8 cellular contexts compared by ENCODE assay signal in the genomic region with DNA sequence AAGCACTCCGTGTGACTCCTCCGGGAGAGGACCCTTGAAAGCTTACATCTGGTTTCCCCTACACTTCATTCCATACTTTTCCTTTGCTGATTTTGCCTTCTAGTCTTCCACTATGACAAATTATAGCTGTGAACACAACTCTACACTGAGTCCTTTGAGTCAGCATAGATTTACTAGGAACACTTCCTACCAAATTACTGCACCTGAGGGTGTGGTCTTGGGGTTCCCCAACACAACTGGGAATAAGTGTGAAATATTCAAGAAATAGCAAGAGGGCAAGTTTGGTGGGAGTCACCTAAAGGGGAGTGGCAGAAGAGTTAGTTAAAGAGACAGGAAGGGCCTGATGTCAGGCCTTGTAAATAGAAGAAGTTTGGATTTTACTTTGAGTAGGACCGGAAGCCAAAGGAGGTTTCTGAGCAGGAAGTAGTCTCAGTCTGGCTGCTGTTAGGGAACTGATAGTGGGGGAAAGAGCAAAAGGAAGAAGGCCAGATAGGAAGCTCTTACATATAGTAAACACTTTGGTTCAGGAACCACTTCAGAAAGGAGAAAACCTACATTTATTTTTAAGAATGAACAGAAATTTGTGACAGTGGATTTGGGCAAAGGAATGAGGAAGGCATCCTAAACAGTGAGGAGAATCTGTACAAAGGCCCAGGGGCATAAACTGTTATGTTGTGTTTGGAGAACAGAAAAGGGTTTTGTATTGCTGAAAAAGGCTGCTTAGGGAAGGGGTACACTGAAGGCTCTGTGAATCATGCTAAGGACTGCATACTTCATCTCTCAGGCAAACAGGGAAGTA.
DNase-seq lines count a peak whose midpoint lies in the region; ATAC-seq lines count a peak whose summit lies in the region.

No MANE protein-coding gene starts in this region.

- H3K36me3 Mint-ChIP-seq in stimulated activated naive B cell treated with anti-CD40 and anti-IgM and Interleukin-4, amounts not matched to agents 10 μg/mL and 1 μg/mL and 100 μg/mL, for 72 hours: peaks cover 42 to 68% of the 10 kb centered on the region in 2 donors

- ATAC-seq in GM18519 (IDR thresholded peaks at IDR 0.05; ENCODE audit: low FRiP score, unreplicated experiment): peak; percentile 58
- peak; percentile 78 for ATAC-seq in HG02870 (IDR thresholded peaks at IDR 0.05; ENCODE audit: unreplicated experiment)
- ATAC-seq in stimulated activated naive B cell treated with anti-CD40 and anti-IgM and Interleukin-4, amounts not matched to agents 10 μg/mL and 1 μg/mL and 100 μg/mL, for 72 hours (replicated peaks): peak; percentile 96 to 98

- peak overlapping the region; percentile 89 for H3K27ac Mint-ChIP-seq in stimulated activated naive B cell treated with anti-CD40 and anti-IgM and Interleukin-4, amounts not matched to agents 10 μg/mL and 1 μg/mL and 100 μg/mL, for 72 hours

- peak overlapping the region; percentile 15 to 43 for H3K4me3 Mint-ChIP-seq in stimulated activated naive B cell treated with anti-CD40 and anti-IgM and Interleukin-4, amounts not matched to agents 10 μg/mL and 1 μg/mL and 100 μg/mL, for 72 hours

- H3K9me3 Mint-ChIP-seq in stimulated activated naive B cell treated with anti-CD40 and anti-IgM and Interleukin-4, amounts not matched to agents 10 μg/mL and 1 μg/mL and 100 μg/mL, for 72 hours: no peaks in the 10 kb centered on the region

- peaks cover 14 to 25% of the 10 kb centered on the region in 2 donors for H3K4me1 Mint-ChIP-seq in stimulated activated naive B cell treated with anti-CD40 and anti-IgM and Interleukin-4, amounts not matched to agents 10 μg/mL and 1 μg/mL and 100 μg/mL, for 72 hours

- no peaks in the 10 kb centered on the region for H3K27me3 Mint-ChIP-seq in stimulated activated naive B cell treated with anti-CD40 and anti-IgM and Interleukin-4, amounts not matched to agents 10 μg/mL and 1 μg/mL and 100 μg/mL, for 72 hours

- peak; percentile 84 for DNase-seq in SKM-1 treated with dmso at 0.1 percent for 144 hours (lab: John Stamatoyannopoulos, UW; ENCODE audit: unreplicated experiment)
- DNase-seq in globus pallidus (ENCODE audit: low spot score): peak; percentile 71
- DNase-seq in stimulated activated naive B cell treated with anti-CD40 and anti-IgM and Interleukin-4, amounts not matched to agents 10 μg/mL and 1 μg/mL and 100 μg/mL, for 72 hours: no peak
- DNase-seq in SHP77 (lab: John Stamatoyannopoulos, UW): no peak
- no peak for DNase-seq in stimulated activated CD4-positive, alpha-beta T cell treated with anti-CD3 and anti-CD28 coated beads, Interleukin-2, amount 100 ng/mL, for 48 hours
- DNase-seq in kidney tubule cell (ENCODE audit: low spot score): no peak

Comparison
In these comparisons a context has a peak if more than half of its experiments do, and no peak if none do; other contexts are left out.
1. DNase-seq: peak in SKM-1 treated with dmso at 0.1 percent for 144 hours (single experiment) and globus pallidus (single experiment); none in stimulated activated naive B cell treated with anti-CD40 and anti-IgM and Interleukin-4, amounts not matched to agents 10 μg/mL and 1 μg/mL and 100 μg/mL, for 72 hours (single experiment), SHP77 (0 of 2), stimulated activated CD4-positive, alpha-beta T cell treated with anti-CD3 and anti-CD28 coated beads, Interleukin-2, amount 100 ng/mL, for 48 hours (0 of 2) and kidney tubule cell (single experiment).
2. Peak in every context shown above with its lines, with median percentiles within 50 percentile points of each other: ATAC-seq.